Comparison of ENCODE assay signal across 1 cellular context in the genomic region with DNA sequence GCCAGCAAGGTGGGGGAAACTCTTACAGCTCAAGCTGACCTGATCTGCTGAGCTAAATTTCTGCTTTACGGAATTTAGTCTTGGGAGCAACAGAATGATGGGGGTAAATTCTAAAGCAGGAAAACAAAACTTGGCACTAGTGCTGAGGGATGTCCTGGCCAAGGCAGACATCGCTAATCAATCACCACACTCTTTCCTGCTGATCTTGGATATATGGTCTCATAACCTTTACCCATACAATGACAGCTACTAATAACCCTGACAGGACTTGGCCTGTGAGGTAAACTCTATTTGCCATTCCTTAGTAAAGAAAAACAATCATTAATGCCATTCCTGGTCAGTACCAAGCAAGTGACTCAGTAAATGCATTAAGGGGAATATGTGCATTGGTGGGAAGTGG.
TF ChIP-seq lines count a peak whose summit lies in the region.

No MANE protein-coding gene starts in this region.

TF ChIP-seq in HepG2, 621 proteins besides CTCF, POLR2A, EP300 and RAD21:
- TF ChIP-seq, protein P1, sequence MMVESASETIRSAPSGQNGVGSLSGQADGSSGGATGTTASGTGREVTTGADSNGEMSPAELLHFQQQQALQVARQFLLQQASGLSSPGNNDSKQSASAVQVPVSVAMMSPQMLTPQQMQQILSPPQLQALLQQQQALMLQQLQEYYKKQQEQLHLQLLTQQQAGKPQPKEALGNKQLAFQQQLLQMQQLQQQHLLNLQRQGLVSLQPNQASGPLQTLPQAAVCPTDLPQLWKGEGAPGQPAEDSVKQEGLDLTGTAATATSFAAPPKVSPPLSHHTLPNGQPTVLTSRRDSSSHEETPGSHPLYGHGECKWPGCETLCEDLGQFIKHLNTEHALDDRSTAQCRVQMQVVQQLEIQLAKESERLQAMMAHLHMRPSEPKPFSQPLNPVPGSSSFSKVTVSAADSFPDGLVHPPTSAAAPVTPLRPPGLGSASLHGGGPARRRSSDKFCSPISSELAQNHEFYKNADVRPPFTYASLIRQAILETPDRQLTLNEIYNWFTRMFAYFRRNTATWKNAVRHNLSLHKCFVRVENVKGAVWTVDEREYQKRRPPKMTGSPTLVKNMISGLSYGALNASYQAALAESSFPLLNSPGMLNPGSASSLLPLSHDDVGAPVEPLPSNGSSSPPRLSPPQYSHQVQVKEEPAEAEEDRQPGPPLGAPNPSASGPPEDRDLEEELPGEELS (CRISPR knock-in tag; IDR thresholded peaks at IDR 0.05) = no peak
- TF ChIP-seq RBM22 (optimal IDR thresholded peaks at IDR 0.05; ENCODE audit: low read length) (no peak), ZNF3 (CRISPR knock-in tag; IDR thresholded peaks at IDR 0.05) (no peak), ERF (CRISPR knock-in tag; IDR thresholded peaks at IDR 0.05) (no peak), ZNF33B (CRISPR knock-in tag; IDR thresholded peaks at IDR 0.05) (no peak), FLYWCH1 (CRISPR knock-in tag; IDR thresholded peaks at IDR 0.05) (no peak), ONECUT2 (CRISPR knock-in tag; IDR thresholded peaks at IDR 0.05) (no peak)
- TF ChIP-seq, protein P2, sequence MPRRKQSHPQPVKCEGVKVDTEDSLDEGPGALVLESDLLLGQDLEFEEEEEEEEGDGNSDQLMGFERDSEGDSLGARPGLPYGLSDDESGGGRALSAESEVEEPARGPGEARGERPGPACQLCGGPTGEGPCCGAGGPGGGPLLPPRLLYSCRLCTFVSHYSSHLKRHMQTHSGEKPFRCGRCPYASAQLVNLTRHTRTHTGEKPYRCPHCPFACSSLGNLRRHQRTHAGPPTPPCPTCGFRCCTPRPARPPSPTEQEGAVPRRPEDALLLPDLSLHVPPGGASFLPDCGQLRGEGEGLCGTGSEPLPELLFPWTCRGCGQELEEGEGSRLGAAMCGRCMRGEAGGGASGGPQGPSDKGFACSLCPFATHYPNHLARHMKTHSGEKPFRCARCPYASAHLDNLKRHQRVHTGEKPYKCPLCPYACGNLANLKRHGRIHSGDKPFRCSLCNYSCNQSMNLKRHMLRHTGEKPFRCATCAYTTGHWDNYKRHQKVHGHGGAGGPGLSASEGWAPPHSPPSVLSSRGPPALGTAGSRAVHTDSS (CRISPR knock-in tag; conservative IDR thresholded peaks at IDR 0.05) = no peak
- TF ChIP-seq, protein P3, sequence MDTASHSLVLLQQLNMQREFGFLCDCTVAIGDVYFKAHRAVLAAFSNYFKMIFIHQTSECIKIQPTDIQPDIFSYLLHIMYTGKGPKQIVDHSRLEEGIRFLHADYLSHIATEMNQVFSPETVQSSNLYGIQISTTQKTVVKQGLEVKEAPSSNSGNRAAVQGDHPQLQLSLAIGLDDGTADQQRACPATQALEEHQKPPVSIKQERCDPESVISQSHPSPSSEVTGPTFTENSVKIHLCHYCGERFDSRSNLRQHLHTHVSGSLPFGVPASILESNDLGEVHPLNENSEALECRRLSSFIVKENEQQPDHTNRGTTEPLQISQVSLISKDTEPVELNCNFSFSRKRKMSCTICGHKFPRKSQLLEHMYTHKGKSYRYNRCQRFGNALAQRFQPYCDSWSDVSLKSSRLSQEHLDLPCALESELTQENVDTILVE (CRISPR knock-in tag; IDR thresholded peaks at IDR 0.05) = no peak
- TF ChIP-seq, protein P4, sequence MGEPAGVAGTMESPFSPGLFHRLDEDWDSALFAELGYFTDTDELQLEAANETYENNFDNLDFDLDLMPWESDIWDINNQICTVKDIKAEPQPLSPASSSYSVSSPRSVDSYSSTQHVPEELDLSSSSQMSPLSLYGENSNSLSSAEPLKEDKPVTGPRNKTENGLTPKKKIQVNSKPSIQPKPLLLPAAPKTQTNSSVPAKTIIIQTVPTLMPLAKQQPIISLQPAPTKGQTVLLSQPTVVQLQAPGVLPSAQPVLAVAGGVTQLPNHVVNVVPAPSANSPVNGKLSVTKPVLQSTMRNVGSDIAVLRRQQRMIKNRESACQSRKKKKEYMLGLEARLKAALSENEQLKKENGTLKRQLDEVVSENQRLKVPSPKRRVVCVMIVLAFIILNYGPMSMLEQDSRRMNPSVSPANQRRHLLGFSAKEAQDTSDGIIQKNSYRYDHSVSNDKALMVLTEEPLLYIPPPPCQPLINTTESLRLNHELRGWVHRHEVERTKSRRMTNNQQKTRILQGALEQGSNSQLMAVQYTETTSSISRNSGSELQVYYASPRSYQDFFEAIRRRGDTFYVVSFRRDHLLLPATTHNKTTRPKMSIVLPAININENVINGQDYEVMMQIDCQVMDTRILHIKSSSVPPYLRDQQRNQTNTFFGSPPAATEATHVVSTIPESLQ (CRISPR knock-in tag; conservative IDR thresholded peaks at IDR 0.05) = no peak
- TF ChIP-seq, protein P5, sequence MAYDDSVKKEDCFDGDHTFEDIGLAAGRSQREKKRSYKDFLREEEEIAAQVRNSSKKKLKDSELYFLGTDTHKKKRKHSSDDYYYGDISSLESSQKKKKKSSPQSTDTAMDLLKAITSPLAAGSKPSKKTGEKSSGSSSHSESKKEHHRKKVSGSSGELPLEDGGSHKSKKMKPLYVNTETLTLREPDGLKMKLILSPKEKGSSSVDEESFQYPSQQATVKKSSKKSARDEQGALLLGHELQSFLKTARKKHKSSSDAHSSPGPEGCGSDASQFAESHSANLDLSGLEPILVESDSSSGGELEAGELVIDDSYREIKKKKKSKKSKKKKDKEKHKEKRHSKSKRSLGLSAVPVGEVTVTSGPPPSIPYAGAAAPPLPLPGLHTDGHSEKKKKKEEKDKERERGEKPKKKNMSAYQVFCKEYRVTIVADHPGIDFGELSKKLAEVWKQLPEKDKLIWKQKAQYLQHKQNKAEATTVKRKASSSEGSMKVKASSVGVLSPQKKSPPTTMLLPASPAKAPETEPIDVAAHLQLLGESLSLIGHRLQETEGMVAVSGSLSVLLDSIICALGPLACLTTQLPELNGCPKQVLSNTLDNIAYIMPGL (CRISPR knock-in tag; IDR thresholded peaks at IDR 0.05; ENCODE audit: borderline replicate concordance in 1 of 2, low read depth in 1 of 2) = no peak
- TF ChIP-seq, protein P6, sequence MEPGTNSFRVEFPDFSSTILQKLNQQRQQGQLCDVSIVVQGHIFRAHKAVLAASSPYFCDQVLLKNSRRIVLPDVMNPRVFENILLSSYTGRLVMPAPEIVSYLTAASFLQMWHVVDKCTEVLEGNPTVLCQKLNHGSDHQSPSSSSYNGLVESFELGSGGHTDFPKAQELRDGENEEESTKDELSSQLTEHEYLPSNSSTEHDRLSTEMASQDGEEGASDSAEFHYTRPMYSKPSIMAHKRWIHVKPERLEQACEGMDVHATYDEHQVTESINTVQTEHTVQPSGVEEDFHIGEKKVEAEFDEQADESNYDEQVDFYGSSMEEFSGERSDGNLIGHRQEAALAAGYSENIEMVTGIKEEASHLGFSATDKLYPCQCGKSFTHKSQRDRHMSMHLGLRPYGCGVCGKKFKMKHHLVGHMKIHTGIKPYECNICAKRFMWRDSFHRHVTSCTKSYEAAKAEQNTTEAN (CRISPR knock-in tag; conservative IDR thresholded peaks at IDR 0.05) = no peak
